Comparison of ENCODE assay signal across 7 cellular contexts in genomic region chr19:18733762-18734332, GRCh38. TPM values are rescaled to one million over a fixed set of nuclear protein-coding genes. Genes with fewer than 3 reads are reported as not detected.
"Had no signal": no experiment of that assay in that cellular context is flagged by ENCODE, and none has a peak within 500 bp of the region (broad histone marks: within the 10 kb centered on the region; RNA-seq: fewer than 3 reads in every experiment).

No MANE protein-coding gene starts in this region.

RNA-seq across cellular contexts. Expression of gene COMP, which starts 57.3 kb away (rescaled TPM):
- total RNA-seq: activated CD4-positive, alpha-beta memory T cell treated with anti-CD3 and anti-CD28 coated beads, Interleukin-2, amount 10 ng/mL, durations not matched to agents 7 days and 5 days; activated CD4-positive, alpha-beta T cell treated with anti-CD3 and anti-CD28 coated beads, Interleukin-2, amount 10 ng/mL, durations not matched to agents 7 days and 5 days; activated naive CD8-positive, alpha-beta T cell treated with anti-CD3 and anti-CD28 coated beads, Interleukin-2, amount 10 ng/mL, durations not matched to agents 7 days and 5 days; cerebellum; foreskin keratinocyte; left lobe of liver had no signal
- polyA plus RNA-seq: foreskin keratinocyte, neural cell had no signal
